Comparison of ENCODE assay signal across 26 cellular contexts in the genomic region with DNA sequence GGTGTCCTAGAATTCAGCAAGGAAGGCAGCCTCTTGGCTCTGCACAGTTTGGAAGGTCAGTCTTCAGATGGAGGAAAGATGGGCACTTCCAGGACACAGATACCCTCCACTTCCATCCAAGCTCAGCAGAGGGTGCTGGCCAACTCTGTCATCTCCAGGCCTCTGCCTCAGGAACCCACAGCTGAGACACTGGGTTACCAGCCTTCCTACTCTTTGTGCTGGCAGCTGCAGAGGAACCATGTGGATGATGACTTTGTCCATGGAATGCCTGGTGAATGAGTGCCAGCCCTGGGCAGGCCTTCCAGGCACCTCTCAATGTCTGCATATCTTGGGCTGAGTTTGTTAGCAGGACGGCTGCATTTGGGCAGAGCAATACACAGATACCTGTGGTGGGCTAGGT.
DNase-seq lines count a peak whose midpoint lies in the region; ATAC-seq, FAIRE-seq and TF ChIP-seq lines count a peak whose summit lies in the region.
"Had no signal": no experiment of that assay in that cellular context is flagged by ENCODE, and none has a peak within 500 bp of the region (broad histone marks: within the 10 kb centered on the region; RNA-seq: fewer than 3 reads in every experiment).

No MANE protein-coding gene starts in this region.

- FAIRE-seq in K562 (lab: Jason Lieb, UNC) = no peak
- FAIRE-seq: endometrium, G401.6 had no signal

- 0 out of 6 replicates have a peak, but pooled peaks of 1 of the 3 experiments have one; percentile 14 for TF ChIP-seq CTCF in HCT116 (IDR thresholded peaks at IDR 0.05 in 2 of 3, conservative IDR thresholded peaks at IDR 0.05 in 1 of 3; ENCODE audit: borderline replicate concordance in 1 of 3, insufficient read depth in 1 of 3, low read depth in 2 of 3, low read length in 2 of 3)
- TF ChIP-seq CTCF in K562 (IDR thresholded peaks at IDR 0.05 in 2 of 3, conservative IDR thresholded peaks at IDR 0.05 in 1 of 3; ENCODE audit: insufficient read depth in 2 of 3, low read depth in 1 of 3, low read length in 3 of 3) = peak in 2 of 3 experiments; percentile 14 to 20; a peak in 1 of 6 replicates
- TF ChIP-seq CTCF in spleen (IDR thresholded peaks at IDR 0.05 in 8 of 11, conservative IDR thresholded peaks at IDR 0.05 in 3 of 11) = no peak

- peaks cover 13% of the 10 kb centered on the region for H3K27me3 Mint-ChIP-seq in activated T-cell treated with anti-CD3 and anti-CD28 coated beads, Interleukin-2, amount 50 U/mL, for 24 hours
- H3K27me3 Mint-ChIP-seq: stimulated activated naive CD8-positive, alpha-beta T cell treated with anti-CD3 and anti-CD28 coated beads, Interleukin-15, amount 100 ng/mL, for 72 hours had no signal

- CTCF ChIA-PET in HCT116 (lab: Charles Lee) (no interaction called here), K562 (lab: Yijun Ruan, JAX; ENCODE audit: low intra/inter-chr PET ratio) (no interaction called here)

- no peaks in the 10 kb centered on the region for H3K4me1 ChIP-seq in HCT116 (ENCODE audit: control insufficient read depth in 1 of 2, insufficient read depth in 2 of 2, low read length in 2 of 2)
- no peaks in the 10 kb centered on the region for H3K4me1 ChIP-seq in K562 (replicated peaks in 1 of 2; ENCODE audit: control insufficient read depth in 2 of 2, insufficient read depth in 2 of 2, low read length in 2 of 2)
- peaks cover 5 to 57% (median 32%) of the 10 kb centered on the region in 6 donors for H3K4me1 ChIP-seq in spleen
- peaks cover 15% of the 10 kb centered on the region for H3K4me1 ChIP-seq in Karpas-422 (ENCODE audit: low read length)
- H3K4me1 ChIP-seq: lower lobe of right lung, prostate gland had no signal

- no peak overlapping the region for H3K4me3 Mint-ChIP-seq in activated T-cell treated with anti-CD3 and anti-CD28 coated beads, Interleukin-2, amount 50 U/mL, for 24 hours
- H3K4me3 Mint-ChIP-seq: activated CD4-positive, alpha-beta memory T cell treated with anti-CD3 and anti-CD28 coated beads for 36 hours; brain; stimulated activated naive CD8-positive, alpha-beta T cell treated with anti-CD3 and anti-CD28 coated beads, Interleukin-15, amount 100 ng/mL, for 72 hours had no signal

- POLR2A ChIA-PET in HCT116 (lab: Charles Lee) (no interaction called here), K562 (lab: Yijun Ruan, JAX) (interaction anchor here (1.1 to 1.8 kb wide), 2 partner anchors 12 to 14 kb away, joined by 4 to 7 read pairs; no protein-coding TSS in a partner anchor)

- no TSS peak for BruUV-seq in HCT116 (replicated peaks; lab: Mats Ljungman, UMichigan)
- BruUV-seq in K562 (replicated peaks; lab: Mats Ljungman, UMichigan) = no TSS peak

- WGBS in K562 (ENCODE audit: insufficient coverage, low coverage, missing lambda C conversion rate) = 0% methylated on average over 1 of the region's 1 CpG
- 57 to 91% (median 78%) methylated on average over 1 of the region's 1 CpG for WGBS in spleen, 5 donors

- H3K9me3 Mint-ChIP-seq in activated T-cell treated with anti-CD3 and anti-CD28 coated beads, Interleukin-2, amount 50 U/mL, for 24 hours = no peaks in the 10 kb centered on the region
- H3K9me3 Mint-ChIP-seq: activated CD4-positive, alpha-beta memory T cell treated with anti-CD3 and anti-CD28 coated beads for 36 hours; brain; stimulated activated naive CD8-positive, alpha-beta T cell treated with anti-CD3 and anti-CD28 coated beads, Interleukin-15, amount 100 ng/mL, for 72 hours had no signal

- DNase-seq in HCT116 (ENCODE audit: low read depth, low spot score) (no peak), K562 (ENCODE audit: extremely low read depth in 1 of 4, low spot score in 3 of 4) (no peak), left ventricle myocardium superior (peak; percentile 73), spleen (no peak), Karpas-422 (no peak), sciatic nerve (ENCODE audit: low spot score) (no peak)
- DNase-seq in activated T-cell treated with anti-CD3 and anti-CD28 coated beads, Interleukin-2, amount 50 U/mL, for 24 hours = no peak
- DNase-seq: activated CD4-positive, alpha-beta memory T cell treated with anti-CD3 and anti-CD28 coated beads for 36 hours; activated effector memory CD4-positive, alpha-beta T cell treated with Interleukin-2 at 50 U/mL for 16 hours; cortex of kidney; hippocampal formation; KBM-7; lower lobe of right lung; MV-4-11; NCI-H1694 treated with DMSO at 0.1 percent for 48 hours; NCI-H2171 treated with DMSO at 0.1 percent for 48 hours; stimulated activated CD4-positive, alpha-beta T cell treated with anti-CD3 and anti-CD28 coated beads, Interleukin-4, amount 100 ng/mL, for 24 hours; stimulated activated naive CD8-positive, alpha-beta T cell treated with anti-CD3 and anti-CD28 coated beads, Interleukin-15, amount 100 ng/mL, for 72 hours; T1000; upper lobe of left lung had no signal

- H3K9ac ChIP-seq in HCT116 (ENCODE audit: low read length) = no peak overlapping the region
- no peak overlapping the region for H3K9ac ChIP-seq in K562 (ENCODE audit: insufficient read depth in 1 of 2, low read depth in 2 of 2, low read length in 2 of 2)
- no peak overlapping the region for H3K9ac ChIP-seq in Karpas-422 (ENCODE audit: low read length)

- no peaks in the 10 kb centered on the region for H3K36me3 Mint-ChIP-seq in activated T-cell treated with anti-CD3 and anti-CD28 coated beads, Interleukin-2, amount 50 U/mL, for 24 hours (ENCODE audit: low read depth)
- H3K36me3 Mint-ChIP-seq: activated CD4-positive, alpha-beta memory T cell treated with anti-CD3 and anti-CD28 coated beads for 36 hours had no signal

- no peaks in the 10 kb centered on the region for H4K20me1 ChIP-seq in HCT116 (ENCODE audit: insufficient read depth)
- no peaks in the 10 kb centered on the region; the same call in 1 of the 2 replicates for H4K20me1 ChIP-seq in K562 (replicated peaks; ENCODE audit: control insufficient read depth, insufficient read depth, low read length)
- no peaks in the 10 kb centered on the region for H4K20me1 ChIP-seq in Karpas-422 (ENCODE audit: insufficient read depth, low read depth, low read length)

- H3K9me2 ChIP-seq in HCT116 (ENCODE audit: insufficient read depth) (no peaks in the 10 kb centered on the region), Karpas-422 (replicated peaks; ENCODE audit: insufficient read depth, low read length) (no peaks in the 10 kb centered on the region)

- H3K79me2 ChIP-seq in HCT116 (ENCODE audit: insufficient read depth, low read length) = no peaks in the 10 kb centered on the region
- no peaks in the 10 kb centered on the region for H3K79me2 ChIP-seq in K562 (ENCODE audit: control insufficient read depth, insufficient read depth, low read length)
- H3K79me2 ChIP-seq in Karpas-422 (ENCODE audit: low read length) = no peaks in the 10 kb centered on the region

- H3K27ac ChIP-seq in HCT116 (ENCODE audit: low read depth, low read length) (no peak overlapping the region), K562 (ENCODE audit: extremely low read depth, low read depth, low read length) (no peak overlapping the region), spleen (peak overlapping the region in 6 of 8 donors; percentile 21 to 63 (median 50)), Karpas-422 (ENCODE audit: low read length) (no peak overlapping the region)
- H3K27ac ChIP-seq: C4-2B, lower lobe of right lung, neutrophil, prostate gland, upper lobe of left lung had no signal

- 0 out of 2 replicates have a peak, but pooled peaks have one; percentile 7 for TF ChIP-seq RAD21 in HCT116 (IDR thresholded peaks at IDR 0.05; ENCODE audit: low read depth)
- peak in 1 of 2 experiments; percentile 24; a peak in 2 of 4 replicates for TF ChIP-seq RAD21 in K562 (CRISPR knock-in tag; conservative IDR thresholded peaks at IDR 0.05 in 1 of 2, IDR thresholded peaks at IDR 0.05 in 1 of 2)

- no peak for TF ChIP-seq EP300 in K562 (IDR thresholded peaks at IDR 0.05; ENCODE audit: low read length)

- H3K27ac Mint-ChIP-seq in activated T-cell treated with anti-CD3 and anti-CD28 coated beads, Interleukin-2, amount 50 U/mL, for 24 hours = no peak overlapping the region
- H3K27ac Mint-ChIP-seq: activated CD4-positive, alpha-beta memory T cell treated with anti-CD3 and anti-CD28 coated beads for 36 hours had no signal

- no peaks in the 10 kb centered on the region for H3K9me3 ChIP-seq in HCT116 (ENCODE audit: control insufficient read depth in 1 of 2, insufficient read depth in 1 of 2, low read depth in 1 of 2, low read length in 2 of 2)
- H3K9me3 ChIP-seq in K562 (replicated peaks; ENCODE audit: control insufficient read depth, insufficient read depth, low read depth, low read length) = no peaks in the 10 kb centered on the region
- no peaks in the 10 kb centered on the region for H3K9me3 ChIP-seq in spleen
- H3K9me3 ChIP-seq in Karpas-422 (ENCODE audit: low read length) = no peaks in the 10 kb centered on the region
- H3K9me3 ChIP-seq: lower lobe of right lung, neutrophil, prostate gland, upper lobe of left lung had no signal

- no peak overlapping the region for H3K4me3 ChIP-seq in HCT116 (replicated peaks in 1 of 2; ENCODE audit: low read depth in 1 of 2, low read length in 2 of 2)
- no peak overlapping the region for H3K4me3 ChIP-seq in K562
- H3K4me3 ChIP-seq in spleen = no peak overlapping the region
- H3K4me3 ChIP-seq in Karpas-422 (ENCODE audit: low read length) = no peak overlapping the region
- H3K4me3 ChIP-seq: lower lobe of right lung, prostate gland, upper lobe of left lung had no signal

- H2AFZ ChIP-seq in HCT116 (ENCODE audit: low read depth, low read length, poor library complexity, severe bottlenecking) = no peak overlapping the region
- no peak overlapping the region for H2AFZ ChIP-seq in K562 (ENCODE audit: low read depth, low read length)
- no peak overlapping the region for H2AFZ ChIP-seq in Karpas-422 (ENCODE audit: low read length)

- H3K4me1 Mint-ChIP-seq in activated T-cell treated with anti-CD3 and anti-CD28 coated beads, Interleukin-2, amount 50 U/mL, for 24 hours (ENCODE audit: low read depth) = no peaks in the 10 kb centered on the region

- H3K27me3 ChIP-seq in HCT116 (ENCODE audit: insufficient read depth, low read length) (peaks cover 5% of the 10 kb centered on the region; the same call in 1 of the 2 replicates), K562 (ENCODE audit: control insufficient read depth in 2 of 2, insufficient read depth in 2 of 2, low read length in 2 of 2) (peaks cover 14 to 67% of the 10 kb centered on the region in 2 experiments; a peak in 4 of 5 replicates), spleen (replicated peaks in 1 of 7) (no peaks in the 10 kb centered on the region), Karpas-422 (ENCODE audit: low read length) (no peaks in the 10 kb centered on the region)
- H3K27me3 ChIP-seq: neutrophil, upper lobe of left lung had no signal

- no peak overlapping the region for H3K4me2 ChIP-seq in HCT116 (ENCODE audit: low read length)
- H3K4me2 ChIP-seq in K562 (ENCODE audit: insufficient read depth, low read length) = no peak overlapping the region
- H3K4me2 ChIP-seq in Karpas-422 (ENCODE audit: low read depth, low read length, poor library complexity, severe bottlenecking) = no peak overlapping the region

- ATAC-seq in HCT116 (peak; percentile 50; the same call in 1 of the 2 replicates), K562 (peak; percentile 44; the same call in 1 of the 3 replicates), left ventricle myocardium superior (peak; percentile 85), sciatic nerve (no peak)
- ATAC-seq: lower lobe of right lung had no signal

- TF ChIP-seq POLR2A in HCT116 (IDR thresholded peaks at IDR 0.05; ENCODE audit: borderline replicate concordance, extremely low read depth, insufficient read depth, insufficient read length) (no peak), K562 (conservative IDR thresholded peaks at IDR 0.05) (no peak), spleen (IDR thresholded peaks at IDR 0.05) (no peak)

- RAD21 ChIA-PET in HCT116 (lab: Charles Lee; ENCODE audit: low non-redundant PET in 1 of 2, low total read pairs in 2 of 2, uncharacterized antibody in 2 of 2, unreplicated experiment in 2 of 2) = no interaction called here

- in situ Hi-C loops in K562 (cut with MboI) = no loop called here

- H3K36me3 ChIP-seq in HCT116 (ENCODE audit: control insufficient read depth in 1 of 2, insufficient read depth in 2 of 2, low read length in 2 of 2) = no peaks in the 10 kb centered on the region
- no peaks in the 10 kb centered on the region for H3K36me3 ChIP-seq in K562 (ENCODE audit: control insufficient read depth, insufficient read depth, low read length)
- peaks cover 0 to 100% (median 6%) of the 10 kb centered on the region in 6 donors for H3K36me3 ChIP-seq in spleen
- H3K36me3 ChIP-seq in Karpas-422 (ENCODE audit: insufficient read depth, low read length) = no peaks in the 10 kb centered on the region
- H3K36me3 ChIP-seq: prostate gland had no signal

- intact Hi-C loops in HCT116 (cut with micrococcal nuclease) = no loop called here
- intact Hi-C loops in K562 (cut with micrococcal nuclease) = no loop called here
- intact Hi-C loops in left ventricle myocardium superior (cut with micrococcal nuclease) = no loop called here
- intact Hi-C loops in spleen (cut with DNase I; ENCODE audit: low total_unique reads) = no loop called here
- intact Hi-C loops in sciatic nerve (cut with DNase I) = no loop called here

- H3K9me1 ChIP-seq in K562 (ENCODE audit: control insufficient read depth, insufficient read depth, low read length) = no peaks in the 10 kb centered on the region

Comparison
In these comparisons a context has a peak if more than half of its experiments do, and no peak if none do; other contexts are left out.
1. H3K27ac ChIP-seq: peak in spleen (6 of 8); none in HCT116 (single experiment), K562 (single experiment) and Karpas-422 (single experiment).
2. CTCF ChIP-seq: peak in K562 (2 of 3); none in spleen (0 of 11).